Comparison of ENCODE assay signal across 26 cellular contexts in genomic region chr15:84903751-84904150, GRCh38. TPM values are rescaled to one million over a fixed set of nuclear protein-coding genes. Genes with fewer than 3 reads are reported as not detected.
DNase-seq lines count a peak whose midpoint lies in the region; ATAC-seq, FAIRE-seq and TF ChIP-seq lines count a peak whose summit lies in the region.
"Had no signal": no experiment of that assay in that cellular context is flagged by ENCODE, and none has a peak within 500 bp of the region (broad histone marks: within the 10 kb centered on the region; RNA-seq: fewer than 3 reads in every experiment).

No MANE protein-coding gene starts in this region.

- TF ChIP-seq CTCF in cardiac muscle cell (IDR thresholded peaks at IDR 0.05; ENCODE audit: low read depth, low read length) (no peak), K562 (IDR thresholded peaks at IDR 0.05 in 2 of 3, conservative IDR thresholded peaks at IDR 0.05 in 1 of 3; ENCODE audit: insufficient read depth in 2 of 3, low read depth in 1 of 3, low read length in 3 of 3) (peak in 1 of 3 experiments; percentile 9; a peak in 1 of 6 replicates), neural crest cell (conservative IDR thresholded peaks at IDR 0.05) (no peak), tibial artery (IDR thresholded peaks at IDR 0.05) (no peak), testis (IDR thresholded peaks at IDR 0.05) (no peak)

- no peaks in the 10 kb centered on the region for H3K9me3 ChIP-seq in cardiac muscle cell (ENCODE audit: low read depth)
- H3K9me3 ChIP-seq in K562 (replicated peaks; ENCODE audit: control insufficient read depth, insufficient read depth, low read depth, low read length) = peaks cover 6% of the 10 kb centered on the region
- no peaks in the 10 kb centered on the region for H3K9me3 ChIP-seq in tibial artery
- H3K9me3 ChIP-seq in testis = no peaks in the 10 kb centered on the region
- no peaks in the 10 kb centered on the region for H3K9me3 ChIP-seq in GM23248 (ENCODE audit: low read depth)
- H3K9me3 ChIP-seq: Caco-2 had no signal

- H3K4me3 ChIP-seq in cardiac muscle cell (no peak overlapping the region), K562 (no peak overlapping the region), tibial artery (no peak overlapping the region), testis (no peak overlapping the region), GM23248 (no peak overlapping the region)
- H3K4me3 ChIP-seq: BLaER1 had no signal

- no peak for DNase-seq in cardiac muscle cell (ENCODE audit: low read depth in 1 of 2, low spot score in 1 of 2)
- no peak for DNase-seq in Right ventricle myocardium inferior (ENCODE audit: missing footprints)
- DNase-seq in K562 (ENCODE audit: extremely low read depth in 1 of 4, low spot score in 3 of 4) = no peak
- DNase-seq in neural crest cell (ENCODE audit: low read depth, low spot score) = no peak
- peak in 1 of 2 donors; percentile 45 for DNase-seq in tibial artery
- no peak for DNase-seq in testis
- DNase-seq in GM23248 = no peak
- DNase-seq: ACHN; Caco-2; CD4-positive, alpha-beta T cell; DMS 273 treated with DMSO at 0.1 percent for 48 hours; DMS79 treated with DMSO at 0.1 percent for 48 hours; H9; HFFc6; NCI-H1092 treated with DMSO at 0.1 percent for 48 hours; NCI-H1436 treated with DMSO at 0.1 percent for 48 hours; NCI-H1930; NCI-H524; NCI-H774; NK-92 treated with Interleukin-12 subunit alpha and Interleukin-12 subunit beta, amount 100 ng/mL, for 24 hours had no signal

- H2AFZ ChIP-seq in K562 (ENCODE audit: low read depth, low read length) (peak overlapping the region; percentile 81; the same call in 1 of the 2 replicates), GM23248 (no peak overlapping the region)

- no peaks in the 10 kb centered on the region for H3K4me1 Mint-ChIP-seq in neural crest cell

- no peaks in the 10 kb centered on the region for H3K9me3 Mint-ChIP-seq in neural crest cell
- H3K9me3 Mint-ChIP-seq: CD4-positive, alpha-beta T cell; HFFc6 had no signal

- intact Hi-C loops in Right ventricle myocardium inferior (cut with DNase I) (no loop called here), K562 (cut with micrococcal nuclease) (no loop called here), tibial artery (cut with DNase I; ENCODE audit: low total_unique reads) (no loop called here), testis (cut with DNase I; ENCODE audit: low total_unique reads) (no loop called here)

- WGBS in K562 (ENCODE audit: insufficient coverage, low coverage, missing lambda C conversion rate) = 32% methylated on average over 2 of the region's 2 CpGs
- 93 to 100% methylated on average over 2 of the region's 2 CpGs for WGBS in testis, 2 donors
- 95 to 96% methylated on average over 2 of the region's 2 CpGs for WGBS in GM23248 (ENCODE audit: low coverage in 1 of 2, low lambda C conversion rate in 2 of 2, missing lambda C conversion rate in 2 of 2), 2 experiments

- H3K36me3 Mint-ChIP-seq in neural crest cell (ENCODE audit: low read depth) = no peaks in the 10 kb centered on the region

- no peaks in the 10 kb centered on the region for H4K20me1 ChIP-seq in K562 (replicated peaks; ENCODE audit: control insufficient read depth, insufficient read depth, low read length)
- H4K20me1 ChIP-seq in GM23248 (ENCODE audit: insufficient read depth) = no peaks in the 10 kb centered on the region
- H4K20me1 ChIP-seq: BLaER1 had no signal

- H3K4me2 ChIP-seq in K562 (ENCODE audit: insufficient read depth, low read length) = no peak overlapping the region
- H3K4me2 ChIP-seq in GM23248 (ENCODE audit: unreplicated experiment) = no peak overlapping the region
- H3K4me2 ChIP-seq: BLaER1, KMS-11 had no signal

- CTCF ChIA-PET in K562 (lab: Yijun Ruan, JAX; ENCODE audit: low intra/inter-chr PET ratio) = no interaction called here

- FAIRE-seq in K562 (lab: Jason Lieb, UNC) = no peak

- H3K27me3 ChIP-seq in cardiac muscle cell = no peaks in the 10 kb centered on the region
- H3K27me3 ChIP-seq in K562 (ENCODE audit: control insufficient read depth in 2 of 2, insufficient read depth in 2 of 2, low read length in 2 of 2) = peaks cover 2 to 3% of the 10 kb centered on the region in 2 experiments; a peak in 3 of 5 replicates
- H3K27me3 ChIP-seq in tibial artery = no peaks in the 10 kb centered on the region
- H3K27me3 ChIP-seq in testis = no peaks in the 10 kb centered on the region
- H3K27me3 ChIP-seq in GM23248 (replicated peaks; ENCODE audit: insufficient read depth) = no peaks in the 10 kb centered on the region
- H3K27me3 ChIP-seq: BLaER1 had no signal

- no peak for TF ChIP-seq POLR2A in K562 (conservative IDR thresholded peaks at IDR 0.05)
- no peak for TF ChIP-seq POLR2A in testis (IDR thresholded peaks at IDR 0.05)

- peak overlapping the region; percentile 43 for H3K27ac Mint-ChIP-seq in neural crest cell (ENCODE audit: unreplicated experiment)
- H3K27ac Mint-ChIP-seq: CD4-positive, alpha-beta T cell; HFFc6 had no signal

- no TSS peak for BruUV-seq in K562 (replicated peaks; lab: Mats Ljungman, UMichigan)

- POLR2A ChIA-PET in K562 (lab: Yijun Ruan, JAX) = interaction anchor here (0.7 to 2.0 kb wide), 3 partner anchors 8 to 12 kb away, joined by 3 to 6 read pairs (median 3); no protein-coding TSS in a partner anchor

- peaks cover 10% of the 10 kb centered on the region for H3K27me3 Mint-ChIP-seq in neural crest cell (ENCODE audit: low read depth)
- H3K27me3 Mint-ChIP-seq: CD4-positive, alpha-beta T cell had no signal

- TF ChIP-seq EP300 in K562 (IDR thresholded peaks at IDR 0.05; ENCODE audit: low read length) = no peak

- in situ Hi-C loops in K562 (cut with MboI) (no loop called here), GM23248 (cut with MboI) (no loop called here)

- peaks cover 17% of the 10 kb centered on the region for H3K4me1 ChIP-seq in cardiac muscle cell (ENCODE audit: low read depth)
- peaks cover 7 to 10% of the 10 kb centered on the region in 2 experiments; a peak in 4 of 5 replicates for H3K4me1 ChIP-seq in K562 (replicated peaks in 1 of 2; ENCODE audit: control insufficient read depth in 2 of 2, insufficient read depth in 2 of 2, low read length in 2 of 2)
- H3K4me1 ChIP-seq in tibial artery = peaks cover 0 to 46% (median 26%) of the 10 kb centered on the region in 4 donors
- H3K4me1 ChIP-seq in testis = peaks cover 4% of the 10 kb centered on the region
- H3K4me1 ChIP-seq in GM23248 (ENCODE audit: insufficient read depth) = no peaks in the 10 kb centered on the region

- TF ChIP-seq RAD21 in K562 (CRISPR knock-in tag; conservative IDR thresholded peaks at IDR 0.05 in 1 of 2, IDR thresholded peaks at IDR 0.05 in 1 of 2) = no peak

- H3K79me2 ChIP-seq in K562 (ENCODE audit: control insufficient read depth, insufficient read depth, low read length) (no peaks in the 10 kb centered on the region), GM23248 (ENCODE audit: insufficient read depth) (no peaks in the 10 kb centered on the region)

- no peaks in the 10 kb centered on the region for H3F3A ChIP-seq in GM23248 (ENCODE audit: insufficient read depth)

- H3K9ac ChIP-seq in K562 (ENCODE audit: insufficient read depth in 1 of 2, low read depth in 2 of 2, low read length in 2 of 2) = peak overlapping the region in 1 of 2 experiments; percentile 65; a peak in 2 of 4 replicates
- H3K9ac ChIP-seq in GM23248 = no peak overlapping the region
- H3K9ac ChIP-seq: BLaER1, KMS-11 had no signal

- ATAC-seq in Right ventricle myocardium inferior (no peak), K562 (peak; percentile 35; the same call in 2 of the 3 replicates), GM21619 (IDR thresholded peaks at IDR 0.05; ENCODE audit: unreplicated experiment) (no peak)

- no peaks in the 10 kb centered on the region for H3K9me2 ChIP-seq in GM23248 (ENCODE audit: insufficient read depth)

- H3K4me3 Mint-ChIP-seq in neural crest cell = no peak overlapping the region
- H3K4me3 Mint-ChIP-seq: CD4-positive, alpha-beta T cell; H9; HFFc6 had no signal

- peaks cover 2% of the 10 kb centered on the region for H3K9me1 ChIP-seq in K562 (ENCODE audit: control insufficient read depth, insufficient read depth, low read length)

- H3K27ac ChIP-seq in cardiac muscle cell (peak overlapping the region; percentile 89), K562 (ENCODE audit: extremely low read depth, low read depth, low read length) (no peak overlapping the region), tibial artery (peak overlapping the region; percentile 77 to 81), testis (no peak overlapping the region), GM23248 (no peak overlapping the region)
- H3K27ac ChIP-seq: 22Rv1, BLaER1, HL-60, KMS-11, RWPE1 had no signal

- H3K36me3 ChIP-seq in cardiac muscle cell (no peaks in the 10 kb centered on the region), K562 (ENCODE audit: control insufficient read depth, insufficient read depth, low read length) (no peaks in the 10 kb centered on the region), tibial artery (no peaks in the 10 kb centered on the region), testis (ENCODE audit: low read depth, missing control alignments) (no peaks in the 10 kb centered on the region), GM23248 (ENCODE audit: low read depth) (no peaks in the 10 kb centered on the region)
- H3K36me3 ChIP-seq: BLaER1 had no signal

RNA-seq across cellular contexts. Expression of gene SLC28A1, which starts 19.3 kb away (rescaled TPM):
- total RNA-seq in cardiac muscle cell = 0.24 and 0.81 TPM in 2 replicates
- polyA plus RNA-seq in cardiac muscle cell = 0.41 and 0.45 TPM in 2 replicates
- total RNA-seq in Right ventricle myocardium inferior = 0.24 TPM
- 0.14 TPM in 1 of 2 replicates, not detected in the other for total RNA-seq in K562 (2011; cell fraction: chromatin; rRNA removed; ENCODE audit: low replicate concordance)
- 0.26 TPM in 1 of 2 replicates, not detected in the other for total RNA-seq in K562 (2011; cell fraction: nucleolus; rRNA removed)
- total RNA-seq in K562 (2011; cell fraction: nucleoplasm; rRNA removed) = 0.15 TPM in 1 of 2 replicates, not detected in the other
- total RNA-seq in K562 (2014; rRNA removed) = not detected in 2 replicates
- total RNA-seq in K562 (2014; rRNA removed; fragmentation: Illumina TruSeq; extraction: Trizol) = not detected in 2 replicates
- not detected in 2 replicates for total RNA-seq in K562 (2015; rRNA removed; fragmentation: Illumina TruSeq; extraction: Trizol)
- total RNA-seq in K562 (2021) = not detected in 2 replicates
- polyA plus RNA-seq in K562 (2011; rRNA removed) = not detected in 2 replicates
- polyA plus RNA-seq in K562 (2011; cell fraction: cytosol; rRNA removed) = 0.06 TPM in 1 of 2 replicates, not detected in the other
- polyA plus RNA-seq in K562 (2011; cell fraction: nucleus; rRNA removed) = 0.06 TPM in 1 of 2 replicates, not detected in the other
- polyA plus RNA-seq in K562 (2012) = not detected in 2 replicates
- not detected in 2 replicates for polyA plus RNA-seq in K562 (2014; fragmentation: Illumina TruSeq; extraction: Trizol)
- polyA plus RNA-seq in K562 (2014; fragmentation: Nextera tagmentation; extraction: Ambion mirVana) = under 1 TPM in 1 of 2 experiments, not detected in 1; 0.04 TPM
- not detected in 2 replicates for polyA plus RNA-seq in K562 (2014; rRNA removed)
- not detected in 2 replicates for polyA minus RNA-seq in K562 (2011; rRNA and poly(A)+ RNA removed)
- polyA minus RNA-seq in K562 (2011; cell fraction: cytosol; rRNA and poly(A)+ RNA removed) = not detected in 2 replicates
- polyA minus RNA-seq in K562 (2011; cell fraction: nucleus; rRNA and poly(A)+ RNA removed) = not detected in 2 replicates
- not detected in 2 replicates for total RNA-seq in neural crest cell
- under 1 TPM; 0.31 TPM for total RNA-seq in testis
- 0.26 TPM for polyA plus RNA-seq in testis (ENCODE audit: insufficient read depth, low read depth, low replicate concordance)
- not detected in 2 replicates for total RNA-seq in GM23248 (2014; rRNA removed; shearing (Covaris generic))
- not detected in 2 replicates for polyA plus RNA-seq in GM23248 (2016; fragmentation: Nextera tagmentation; extraction: Ambion mirVana)
- total RNA-seq: Caco-2; CD4-positive, alpha-beta T cell; HFFc6 had no signal

Comparison
In these comparisons a context has a peak if more than half of its experiments do, and no peak if none do; other contexts are left out.
1. H3K27ac ChIP-seq: peak in cardiac muscle cell (single experiment) and tibial artery (2 of 2); none in K562 (single experiment), testis (0 of 2) and GM23248 (single experiment).